Comparison of ENCODE assay signal across 1 cellular context in the genomic region with DNA sequence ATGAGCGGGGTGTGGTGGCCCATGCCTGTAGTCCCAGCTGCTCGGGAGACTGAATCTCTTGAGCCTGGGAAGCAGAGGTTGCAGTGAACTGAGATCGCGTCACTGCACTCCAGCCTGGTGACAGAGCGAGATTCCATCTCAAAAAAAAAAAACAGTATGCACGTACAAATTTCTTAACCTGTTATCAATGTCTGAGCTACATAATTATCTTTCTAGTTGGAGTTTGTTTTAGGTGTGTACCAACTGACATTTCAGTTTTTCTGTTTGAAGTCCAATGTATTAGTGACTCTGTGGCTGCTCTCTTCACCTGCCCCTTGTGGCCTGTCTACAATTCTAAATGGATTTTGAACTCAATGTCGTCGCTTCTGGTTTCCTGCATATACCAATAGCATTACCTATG.
TF ChIP-seq lines count a peak whose summit lies in the region.

No MANE protein-coding gene starts in this region.

TF ChIP-seq in HepG2, 621 proteins besides CTCF, POLR2A, EP300 and RAD21 (continues in another document):
- TF ChIP-seq, protein P1, sequence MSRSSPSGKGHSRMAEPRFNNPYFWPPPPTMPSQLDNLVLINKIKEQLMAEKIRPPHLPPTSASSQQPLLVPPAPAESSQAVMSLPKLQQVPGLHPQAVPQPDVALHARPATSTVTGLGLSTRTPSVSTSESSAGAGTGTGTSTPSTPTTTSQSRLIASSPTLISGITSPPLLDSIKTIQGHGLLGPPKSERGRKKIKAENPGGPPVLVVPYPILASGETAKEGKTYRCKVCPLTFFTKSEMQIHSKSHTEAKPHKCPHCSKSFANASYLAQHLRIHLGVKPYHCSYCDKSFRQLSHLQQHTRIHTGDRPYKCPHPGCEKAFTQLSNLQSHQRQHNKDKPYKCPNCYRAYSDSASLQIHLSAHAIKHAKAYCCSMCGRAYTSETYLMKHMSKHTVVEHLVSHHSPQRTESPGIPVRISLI (CRISPR knock-in tag; IDR thresholded peaks at IDR 0.05; ENCODE audit: borderline replicate concordance): peak; percentile 92
- peak; percentile 40; the same call in 1 of the 2 replicates for TF ChIP-seq SAP130 (CRISPR knock-in tag; IDR thresholded peaks at IDR 0.05; ENCODE audit: low read depth)
- TF ChIP-seq SOX13 (IDR thresholded peaks at IDR 0.05): no peak
- peak in 1 of 2 experiments; percentile 22; a peak in 1 of 4 replicates for TF ChIP-seq SOX13 (CRISPR knock-in tag; conservative IDR thresholded peaks at IDR 0.05 in 1 of 2, IDR thresholded peaks at IDR 0.05 in 1 of 2)
- TF ChIP-seq NR2F6 (IDR thresholded peaks at IDR 0.05): peak; percentile 57; the same call in 1 of the 2 replicates
- TF ChIP-seq NR2F6 (CRISPR knock-in tag; IDR thresholded peaks at IDR 0.05): peak; percentile 14; the same call in 1 of the 2 replicates
- TF ChIP-seq, protein P2, sequence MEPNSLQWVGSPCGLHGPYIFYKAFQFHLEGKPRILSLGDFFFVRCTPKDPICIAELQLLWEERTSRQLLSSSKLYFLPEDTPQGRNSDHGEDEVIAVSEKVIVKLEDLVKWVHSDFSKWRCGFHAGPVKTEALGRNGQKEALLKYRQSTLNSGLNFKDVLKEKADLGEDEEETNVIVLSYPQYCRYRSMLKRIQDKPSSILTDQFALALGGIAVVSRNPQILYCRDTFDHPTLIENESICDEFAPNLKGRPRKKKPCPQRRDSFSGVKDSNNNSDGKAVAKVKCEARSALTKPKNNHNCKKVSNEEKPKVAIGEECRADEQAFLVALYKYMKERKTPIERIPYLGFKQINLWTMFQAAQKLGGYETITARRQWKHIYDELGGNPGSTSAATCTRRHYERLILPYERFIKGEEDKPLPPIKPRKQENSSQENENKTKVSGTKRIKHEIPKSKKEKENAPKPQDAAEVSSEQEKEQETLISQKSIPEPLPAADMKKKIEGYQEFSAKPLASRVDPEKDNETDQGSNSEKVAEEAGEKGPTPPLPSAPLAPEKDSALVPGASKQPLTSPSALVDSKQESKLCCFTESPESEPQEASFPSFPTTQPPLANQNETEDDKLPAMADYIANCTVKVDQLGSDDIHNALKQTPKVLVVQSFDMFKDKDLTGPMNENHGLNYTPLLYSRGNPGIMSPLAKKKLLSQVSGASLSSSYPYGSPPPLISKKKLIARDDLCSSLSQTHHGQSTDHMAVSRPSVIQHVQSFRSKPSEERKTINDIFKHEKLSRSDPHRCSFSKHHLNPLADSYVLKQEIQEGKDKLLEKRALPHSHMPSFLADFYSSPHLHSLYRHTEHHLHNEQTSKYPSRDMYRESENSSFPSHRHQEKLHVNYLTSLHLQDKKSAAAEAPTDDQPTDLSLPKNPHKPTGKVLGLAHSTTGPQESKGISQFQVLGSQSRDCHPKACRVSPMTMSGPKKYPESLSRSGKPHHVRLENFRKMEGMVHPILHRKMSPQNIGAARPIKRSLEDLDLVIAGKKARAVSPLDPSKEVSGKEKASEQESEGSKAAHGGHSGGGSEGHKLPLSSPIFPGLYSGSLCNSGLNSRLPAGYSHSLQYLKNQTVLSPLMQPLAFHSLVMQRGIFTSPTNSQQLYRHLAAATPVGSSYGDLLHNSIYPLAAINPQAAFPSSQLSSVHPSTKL (CRISPR knock-in tag; IDR thresholded peaks at IDR 0.05): peak; percentile 40
- TF ChIP-seq ZSCAN20 (CRISPR knock-in tag; IDR thresholded peaks at IDR 0.05; ENCODE audit: borderline replicate concordance): 0 out of 2 replicates have a peak, but pooled peaks have one; percentile 45
- peak; percentile 76; the same call in 1 of the 2 replicates for TF ChIP-seq NR2F2 (IDR thresholded peaks at IDR 0.05; ENCODE audit: borderline replicate concordance, low read depth)
- TF ChIP-seq NCOR1 (IDR thresholded peaks at IDR 0.05; ENCODE audit: borderline replicate concordance, low read length): peak; percentile 77; the same call in 1 of the 2 replicates
- TF ChIP-seq, protein P3, sequence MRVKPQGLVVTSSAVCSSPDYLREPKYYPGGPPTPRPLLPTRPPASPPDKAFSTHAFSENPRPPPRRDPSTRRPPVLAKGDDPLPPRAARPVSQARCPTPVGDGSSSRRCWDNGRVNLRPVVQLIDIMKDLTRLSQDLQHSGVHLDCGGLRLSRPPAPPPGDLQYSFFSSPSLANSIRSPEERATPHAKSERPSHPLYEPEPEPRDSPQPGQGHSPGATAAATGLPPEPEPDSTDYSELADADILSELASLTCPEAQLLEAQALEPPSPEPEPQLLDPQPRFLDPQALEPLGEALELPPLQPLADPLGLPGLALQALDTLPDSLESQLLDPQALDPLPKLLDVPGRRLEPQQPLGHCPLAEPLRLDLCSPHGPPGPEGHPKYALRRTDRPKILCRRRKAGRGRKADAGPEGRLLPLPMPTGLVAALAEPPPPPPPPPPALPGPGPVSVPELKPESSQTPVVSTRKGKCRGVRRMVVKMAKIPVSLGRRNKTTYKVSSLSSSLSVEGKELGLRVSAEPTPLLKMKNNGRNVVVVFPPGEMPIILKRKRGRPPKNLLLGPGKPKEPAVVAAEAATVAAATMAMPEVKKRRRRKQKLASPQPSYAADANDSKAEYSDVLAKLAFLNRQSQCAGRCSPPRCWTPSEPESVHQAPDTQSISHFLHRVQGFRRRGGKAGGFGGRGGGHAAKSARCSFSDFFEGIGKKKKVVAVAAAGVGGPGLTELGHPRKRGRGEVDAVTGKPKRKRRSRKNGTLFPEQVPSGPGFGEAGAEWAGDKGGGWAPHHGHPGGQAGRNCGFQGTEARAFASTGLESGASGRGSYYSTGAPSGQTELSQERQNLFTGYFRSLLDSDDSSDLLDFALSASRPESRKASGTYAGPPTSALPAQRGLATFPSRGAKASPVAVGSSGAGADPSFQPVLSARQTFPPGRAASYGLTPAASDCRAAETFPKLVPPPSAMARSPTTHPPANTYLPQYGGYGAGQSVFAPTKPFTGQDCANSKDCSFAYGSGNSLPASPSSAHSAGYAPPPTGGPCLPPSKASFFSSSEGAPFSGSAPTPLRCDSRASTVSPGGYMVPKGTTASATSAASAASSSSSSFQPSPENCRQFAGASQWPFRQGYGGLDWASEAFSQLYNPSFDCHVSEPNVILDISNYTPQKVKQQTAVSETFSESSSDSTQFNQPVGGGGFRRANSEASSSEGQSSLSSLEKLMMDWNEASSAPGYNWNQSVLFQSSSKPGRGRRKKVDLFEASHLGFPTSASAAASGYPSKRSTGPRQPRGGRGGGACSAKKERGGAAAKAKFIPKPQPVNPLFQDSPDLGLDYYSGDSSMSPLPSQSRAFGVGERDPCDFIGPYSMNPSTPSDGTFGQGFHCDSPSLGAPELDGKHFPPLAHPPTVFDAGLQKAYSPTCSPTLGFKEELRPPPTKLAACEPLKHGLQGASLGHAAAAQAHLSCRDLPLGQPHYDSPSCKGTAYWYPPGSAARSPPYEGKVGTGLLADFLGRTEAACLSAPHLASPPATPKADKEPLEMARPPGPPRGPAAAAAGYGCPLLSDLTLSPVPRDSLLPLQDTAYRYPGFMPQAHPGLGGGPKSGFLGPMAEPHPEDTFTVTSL (CRISPR knock-in tag; IDR thresholded peaks at IDR 0.05; ENCODE audit: borderline replicate concordance): peak; percentile 32; the same call in 1 of the 2 replicates
- 0 out of 2 replicates have a peak, but pooled peaks have one; percentile 23 for TF ChIP-seq ZNF317 (CRISPR knock-in tag; IDR thresholded peaks at IDR 0.05)
- TF ChIP-seq, protein P4, sequence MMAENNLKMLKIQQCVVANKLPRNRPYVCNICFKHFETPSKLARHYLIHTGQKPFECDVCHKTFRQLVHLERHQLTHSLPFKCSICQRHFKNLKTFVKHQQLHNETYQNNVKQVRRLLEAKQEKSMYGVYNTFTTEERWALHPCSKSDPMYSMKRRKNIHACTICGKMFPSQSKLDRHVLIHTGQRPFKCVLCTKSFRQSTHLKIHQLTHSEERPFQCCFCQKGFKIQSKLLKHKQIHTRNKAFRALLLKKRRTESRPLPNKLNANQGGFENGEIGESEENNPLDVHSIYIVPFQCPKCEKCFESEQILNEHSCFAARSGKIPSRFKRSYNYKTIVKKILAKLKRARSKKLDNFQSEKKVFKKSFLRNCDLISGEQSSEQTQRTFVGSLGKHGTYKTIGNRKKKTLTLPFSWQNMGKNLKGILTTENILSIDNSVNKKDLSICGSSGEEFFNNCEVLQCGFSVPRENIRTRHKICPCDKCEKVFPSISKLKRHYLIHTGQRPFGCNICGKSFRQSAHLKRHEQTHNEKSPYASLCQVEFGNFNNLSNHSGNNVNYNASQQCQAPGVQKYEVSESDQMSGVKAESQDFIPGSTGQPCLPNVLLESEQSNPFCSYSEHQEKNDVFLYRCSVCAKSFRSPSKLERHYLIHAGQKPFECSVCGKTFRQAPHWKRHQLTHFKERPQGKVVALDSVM (CRISPR knock-in tag; IDR thresholded peaks at IDR 0.05): no peak
- peak; percentile 54 for TF ChIP-seq PHF21A (CRISPR knock-in tag; IDR thresholded peaks at IDR 0.05)
- no peak for TF ChIP-seq TCF7L2 (IDR thresholded peaks at IDR 0.05; ENCODE audit: low read depth, low read length)
- peak; percentile 89 for TF ChIP-seq ZNF264 (CRISPR knock-in tag; IDR thresholded peaks at IDR 0.05)
- 0 out of 2 replicates have a peak, but pooled peaks have one; percentile 46 for TF ChIP-seq MED1 (CRISPR knock-in tag; IDR thresholded peaks at IDR 0.05)
- TF ChIP-seq, protein P5, sequence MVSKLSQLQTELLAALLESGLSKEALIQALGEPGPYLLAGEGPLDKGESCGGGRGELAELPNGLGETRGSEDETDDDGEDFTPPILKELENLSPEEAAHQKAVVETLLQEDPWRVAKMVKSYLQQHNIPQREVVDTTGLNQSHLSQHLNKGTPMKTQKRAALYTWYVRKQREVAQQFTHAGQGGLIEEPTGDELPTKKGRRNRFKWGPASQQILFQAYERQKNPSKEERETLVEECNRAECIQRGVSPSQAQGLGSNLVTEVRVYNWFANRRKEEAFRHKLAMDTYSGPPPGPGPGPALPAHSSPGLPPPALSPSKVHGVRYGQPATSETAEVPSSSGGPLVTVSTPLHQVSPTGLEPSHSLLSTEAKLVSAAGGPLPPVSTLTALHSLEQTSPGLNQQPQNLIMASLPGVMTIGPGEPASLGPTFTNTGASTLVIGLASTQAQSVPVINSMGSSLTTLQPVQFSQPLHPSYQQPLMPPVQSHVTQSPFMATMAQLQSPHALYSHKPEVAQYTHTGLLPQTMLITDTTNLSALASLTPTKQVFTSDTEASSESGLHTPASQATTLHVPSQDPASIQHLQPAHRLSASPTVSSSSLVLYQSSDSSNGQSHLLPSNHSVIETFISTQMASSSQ (IDR thresholded peaks at IDR 0.05; ENCODE audit: low read depth): no peak
- TF ChIP-seq, protein P5 (CRISPR knock-in tag; IDR thresholded peaks at IDR 0.05; ENCODE audit: borderline replicate concordance): peak; percentile 43; the same call in 1 of the 2 replicates
- TF ChIP-seq NR3C1 (CRISPR knock-in tag; IDR thresholded peaks at IDR 0.05): no peak
- no peak for TF ChIP-seq CBX2 (IDR thresholded peaks at IDR 0.05; ENCODE audit: low read depth, low read length)
- no peak for TF ChIP-seq CBX2 (CRISPR knock-in tag; IDR thresholded peaks at IDR 0.05; ENCODE audit: low read depth)
- peak; percentile 69 for TF ChIP-seq ISL2 (CRISPR knock-in tag; IDR thresholded peaks at IDR 0.05)
- TF ChIP-seq TBX2 (CRISPR knock-in tag; IDR thresholded peaks at IDR 0.05; ENCODE audit: borderline replicate concordance): 0 out of 2 replicates have a peak, but pooled peaks have one; percentile 20
- TF ChIP-seq FOXP1 (IDR thresholded peaks at IDR 0.05): no peak
- peak; percentile 37; the same call in 1 of the 2 replicates for TF ChIP-seq FOXP1 (CRISPR knock-in tag; IDR thresholded peaks at IDR 0.05)
- TF ChIP-seq, protein P6, sequence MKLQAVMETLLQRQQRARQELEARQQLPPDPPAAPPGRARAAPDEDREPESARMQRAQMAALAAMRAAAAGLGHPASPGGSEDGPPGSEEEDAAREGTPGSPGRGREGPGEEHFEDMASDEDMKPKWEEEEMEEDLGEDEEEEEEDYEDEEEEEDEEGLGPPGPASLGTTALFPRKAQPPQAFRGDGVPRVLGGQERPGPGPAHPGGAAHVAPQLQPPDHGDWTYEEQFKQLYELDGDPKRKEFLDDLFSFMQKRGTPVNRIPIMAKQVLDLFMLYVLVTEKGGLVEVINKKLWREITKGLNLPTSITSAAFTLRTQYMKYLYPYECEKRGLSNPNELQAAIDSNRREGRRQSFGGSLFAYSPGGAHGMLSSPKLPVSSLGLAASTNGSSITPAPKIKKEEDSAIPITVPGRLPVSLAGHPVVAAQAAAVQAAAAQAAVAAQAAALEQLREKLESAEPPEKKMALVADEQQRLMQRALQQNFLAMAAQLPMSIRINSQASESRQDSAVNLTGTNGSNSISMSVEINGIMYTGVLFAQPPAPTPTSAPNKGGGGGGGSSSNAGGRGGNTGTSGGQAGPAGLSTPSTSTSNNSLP (IDR thresholded peaks at IDR 0.05; ENCODE audit: low read depth, low read length): peak; percentile 50
- TF ChIP-seq NFIC (IDR thresholded peaks at IDR 0.05; ENCODE audit: low read length): peak; percentile 31; the same call in 1 of the 2 replicates
- TF ChIP-seq SALL1 (CRISPR knock-in tag; IDR thresholded peaks at IDR 0.05): peak; percentile 58
- TF ChIP-seq FOSL2 (CRISPR knock-in tag; IDR thresholded peaks at IDR 0.05): no peak
- TF ChIP-seq, protein P7, sequence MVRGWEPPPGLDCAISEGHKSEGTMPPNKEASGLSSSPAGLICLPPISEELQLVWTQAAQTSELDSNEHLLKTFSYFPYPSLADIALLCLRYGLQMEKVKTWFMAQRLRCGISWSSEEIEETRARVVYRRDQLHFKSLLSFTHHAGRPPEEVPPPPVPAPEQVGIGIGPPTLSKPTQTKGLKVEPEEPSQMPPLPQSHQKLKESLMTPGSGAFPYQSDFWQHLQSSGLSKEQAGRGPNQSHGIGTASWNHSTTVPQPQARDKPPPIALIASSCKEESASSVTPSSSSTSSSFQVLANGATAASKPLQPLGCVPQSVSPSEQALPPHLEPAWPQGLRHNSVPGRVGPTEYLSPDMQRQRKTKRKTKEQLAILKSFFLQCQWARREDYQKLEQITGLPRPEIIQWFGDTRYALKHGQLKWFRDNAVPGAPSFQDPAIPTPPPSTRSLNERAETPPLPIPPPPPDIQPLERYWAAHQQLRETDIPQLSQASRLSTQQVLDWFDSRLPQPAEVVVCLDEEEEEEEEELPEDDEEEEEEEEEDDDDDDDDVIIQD (CRISPR knock-in tag; IDR thresholded peaks at IDR 0.05; ENCODE audit: low read depth): peak; percentile 59; the same call in 1 of the 2 replicates
- peak; percentile 73 for TF ChIP-seq ZNF292 (CRISPR knock-in tag; IDR thresholded peaks at IDR 0.05; ENCODE audit: borderline replicate concordance, low read depth)
- TF ChIP-seq, protein P8, sequence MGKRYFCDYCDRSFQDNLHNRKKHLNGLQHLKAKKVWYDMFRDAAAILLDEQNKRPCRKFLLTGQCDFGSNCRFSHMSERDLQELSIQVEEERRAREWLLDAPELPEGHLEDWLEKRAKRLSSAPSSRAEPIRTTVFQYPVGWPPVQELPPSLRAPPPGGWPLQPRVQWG (CRISPR knock-in tag; IDR thresholded peaks at IDR 0.05; ENCODE audit: borderline replicate concordance, low read depth): no peak
- 0 out of 2 replicates have a peak, but pooled peaks have one; percentile 41 for TF ChIP-seq BCL6 (CRISPR knock-in tag; IDR thresholded peaks at IDR 0.05)
- peak; percentile 82 for TF ChIP-seq HNF4A (CRISPR knock-in tag; IDR thresholded peaks at IDR 0.05)
- 0 out of 2 replicates have a peak, but pooled peaks have one; percentile 45 for TF ChIP-seq WIZ (CRISPR knock-in tag; IDR thresholded peaks at IDR 0.05)
